1 cellular context compared by ENCODE assay signal in the genomic region with DNA sequence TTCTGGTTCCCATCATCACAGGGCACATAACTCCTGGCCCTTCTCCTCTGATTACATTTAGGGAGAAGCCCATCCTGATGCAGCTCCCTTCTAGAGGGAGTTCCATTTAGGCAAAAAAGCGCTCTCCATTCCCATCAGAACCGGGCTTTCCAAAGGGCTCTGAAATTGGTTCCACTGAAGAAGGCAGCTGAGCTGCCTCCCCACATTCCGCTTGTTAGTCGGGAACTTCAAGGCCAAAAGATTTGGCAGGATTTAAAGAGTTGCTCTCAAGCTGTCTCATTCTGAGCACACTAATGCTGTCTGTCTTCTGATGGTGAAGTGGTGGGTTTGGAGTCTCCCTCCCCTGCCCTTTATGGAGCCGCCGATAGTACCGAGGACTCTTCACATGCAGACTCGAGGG.
TF ChIP-seq lines count a peak whose summit lies in the region.

No MANE protein-coding gene starts in this region.

TF ChIP-seq in H1, 55 proteins besides CTCF, POLR2A, EP300 and RAD21 (continued from another document):
- TF ChIP-seq PHF8 (conservative IDR thresholded peaks at IDR 0.05; ENCODE audit: low read depth, low read length): no peak
